In the genomic region with DNA sequence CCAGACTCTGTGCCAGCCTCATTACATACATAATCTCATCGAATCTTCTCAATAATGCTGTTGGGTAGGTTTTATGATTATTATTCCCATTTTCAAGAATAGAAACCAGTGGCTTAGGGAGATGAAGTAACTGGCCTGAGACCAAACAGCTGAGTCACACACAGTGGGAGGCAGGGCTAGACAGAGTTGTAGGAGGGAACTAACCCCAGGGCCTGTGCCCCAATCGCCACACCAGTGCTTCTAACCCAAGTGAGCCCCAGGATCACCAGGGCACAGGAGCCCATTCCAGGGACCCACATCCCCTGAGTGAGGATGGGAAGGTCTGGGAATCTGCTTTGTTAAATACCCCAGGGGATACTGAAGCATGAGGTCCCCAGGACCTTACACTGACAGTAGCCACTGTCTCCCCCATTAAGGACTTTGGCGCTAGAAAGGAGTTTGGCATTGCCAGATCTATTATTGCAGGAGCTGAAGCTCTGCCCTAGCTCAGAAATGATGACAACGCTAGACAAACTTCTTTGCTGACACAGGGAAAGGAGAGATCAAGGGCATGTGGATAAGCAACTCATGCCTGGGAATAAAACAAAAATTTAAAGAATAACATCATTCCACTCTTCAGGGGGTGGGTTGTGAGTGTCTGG, we compare ENCODE assay signal across 14 cellular contexts.
A peak's percentile ranks its signal among the peaks of the same experiment; 100 is the strongest.
DNase-seq lines count a peak whose midpoint lies in the region; ATAC-seq, FAIRE-seq and TF ChIP-seq lines count a peak whose summit lies in the region.
"Had no signal": no experiment of that assay in that cellular context is flagged by ENCODE, and none has a peak within 500 bp of the region (broad histone marks: within the 10 kb centered on the region; RNA-seq: fewer than 3 reads in every experiment).

No MANE protein-coding gene starts in this region.

- no peak overlapping the region for H3K9ac ChIP-seq in GM12878 (ENCODE audit: control insufficient read depth, insufficient read depth, low read length)

- in situ Hi-C loops in GM12878 (cut with MboI), result no loop called here

- ATAC-seq in GM12878, result peak; percentile 65
- ATAC-seq in GM21515 (IDR thresholded peaks at IDR 0.05; ENCODE audit: unreplicated experiment), result no peak
- no peak for ATAC-seq in GM21367 (IDR thresholded peaks at IDR 0.05; ENCODE audit: unreplicated experiment)
- no peak for ATAC-seq in HG02840 (IDR thresholded peaks at IDR 0.05; ENCODE audit: low FRiP score, unreplicated experiment)

- H3K36me3 ChIP-seq in GM12878 (ENCODE audit: control insufficient read depth in 2 of 2, insufficient read depth in 2 of 2, low read length in 1 of 2) (no peaks in the 10 kb centered on the region), thyroid gland (no peaks in the 10 kb centered on the region)

- POLR2A ChIA-PET in GM12878 (lab: Charles Lee), result interaction anchor here (0.8 to 3.2 kb wide), 7 partner anchors 10 to 164 kb away, joined by 3 to 18 read pairs (median 6); no protein-coding TSS in a partner anchor

- H3K4me3 ChIP-seq in GM12878 (no peak overlapping the region), thyroid gland (replicated peaks in 1 of 3) (no peak overlapping the region)

- no peak overlapping the region for H2AFZ ChIP-seq in GM12878 (ENCODE audit: control insufficient read depth, low read depth, low read length)

- 54% methylated on average over 4 of the region's 4 CpGs for WGBS in GM12878 (ENCODE audit: insufficient coverage, insufficient replicate concordance, low lambda C conversion rate, missing lambda C conversion rate)
- 79 to 80% methylated on average over 4 of the region's 4 CpGs for WGBS in thyroid gland, 2 donors

- SMC1A ChIA-PET in GM12878 (lab: Charles Lee; ENCODE audit: uncharacterized antibody, unreplicated experiment), result interaction anchor here (0.9 to 13.2 kb wide), 30 partner anchors 12 to 327 kb away, joined by 3 to 210 read pairs (median 6); partner anchors contain the start of gene PPARGC1B

- TF ChIP-seq POLR2A in GM12878 (IDR thresholded peaks at IDR 0.05; ENCODE audit: low read depth, low read length) (no peak), thyroid gland (IDR thresholded peaks at IDR 0.05) (no peak)

- no peak for TF ChIP-seq RAD21 in GM12878 (IDR thresholded peaks at IDR 0.05; ENCODE audit: insufficient read depth, low read depth, low read length)

- no peak overlapping the region for H3K4me2 ChIP-seq in GM12878 (ENCODE audit: control insufficient read depth, insufficient read depth)

- no peaks in the 10 kb centered on the region for H3K79me2 ChIP-seq in GM12878 (ENCODE audit: control insufficient read depth, insufficient read depth, low read length)

- no TSS peak for BruUV-seq in GM12878 (replicated peaks; lab: Mats Ljungman, UMichigan)

- DNase-seq in activated CD8-positive, alpha-beta memory T cell treated with anti-CD3 and anti-CD28 coated beads, Interleukin-2, amount 50 U/mL, for 48 hours, result peak; percentile 26
- no peak for DNase-seq in activated CD8-positive, alpha-beta memory T cell treated with anti-CD3 and anti-CD28 coated beads for 24 hours
- no peak for DNase-seq in GM12878 (ENCODE audit: low read depth, low spot score)
- peak; percentile 43 for DNase-seq in kidney tubule cell (ENCODE audit: low spot score)
- DNase-seq in thyroid gland, result no peak
- DNase-seq: activated CD4-positive, alpha-beta T cell treated with anti-CD3 and anti-CD28 coated beads for 4 hours; activated naive CD8-positive, alpha-beta T cell treated with anti-CD3 and anti-CD28 coated beads, Interleukin-2, amount 10 ng/mL, durations not matched to agents 7 days and 5 days; kidney; NCI-H1417 had no signal

- RAD21 ChIA-PET in GM12878 (lab: Charles Lee; ENCODE audit: unreplicated experiment), result interaction anchor here (0.8 to 6.5 kb wide), 21 partner anchors 10 to 326 kb away, joined by 3 to 91 read pairs (median 5); no protein-coding TSS in a partner anchor

- CTCF ChIA-PET in GM12878 (lab: Yijun Ruan, JAX), result interaction anchor here (0.7 to 13.8 kb wide), 44 partner anchors 9 to 324 kb away, joined by 3 to 349 read pairs (median 7); partner anchors contain the start of gene PPARGC1B

- TF ChIP-seq EP300 in GM12878 (IDR thresholded peaks at IDR 0.05; ENCODE audit: borderline replicate concordance in 1 of 2, control insufficient read depth in 1 of 2, low read depth in 2 of 2, low read length in 2 of 2), result no peak

- H3K27me3 ChIP-seq in GM12878 (replicated peaks in 1 of 2; ENCODE audit: control insufficient read depth in 2 of 2, insufficient read depth in 2 of 2, low read length in 1 of 2) (no peaks in the 10 kb centered on the region; a peak in 1 of 4 replicates), thyroid gland (no peaks in the 10 kb centered on the region)

- FAIRE-seq in GM12878 (lab: Jason Lieb, UNC), result no peak
- FAIRE-seq: A204.1, kidney, RCC 7860 had no signal

- H3K27ac ChIP-seq in GM12878 (ENCODE audit: control insufficient read depth, insufficient read depth), result no peak overlapping the region
- no peak overlapping the region for H3K27ac ChIP-seq in thyroid gland

- H3K9me3 ChIP-seq in GM12878 (replicated peaks; ENCODE audit: control insufficient read depth, insufficient read depth, low read length), result peaks cover 5% of the 10 kb centered on the region; the same call in 2 of the 3 replicates
- H3K9me3 ChIP-seq in thyroid gland, result no peaks in the 10 kb centered on the region

- no peak for TF ChIP-seq CTCF in GM12878 (IDR thresholded peaks at IDR 0.05 in 2 of 3, conservative IDR thresholded peaks at IDR 0.05 in 1 of 3; ENCODE audit: control insufficient read depth in 2 of 3, extremely low read depth in 1 of 3, insufficient read depth in 1 of 3, low read depth in 3 of 3, low read length in 3 of 3)
- no peak for TF ChIP-seq CTCF in thyroid gland (IDR thresholded peaks at IDR 0.05)

- H4K20me1 ChIP-seq in GM12878 (ENCODE audit: control insufficient read depth, insufficient read depth), result no peaks in the 10 kb centered on the region

- intact Hi-C loops in GM12878 (cut with micrococcal nuclease; ENCODE audit: unreplicated experiment), result loop anchor here (2.0 to 5.0 kb wide), 2 partner anchors 64 to 111 kb away; partner anchors contain the start of gene PPARGC1B
- intact Hi-C loops in thyroid gland (cut with DNase I), result no loop called here

- H3K4me1 ChIP-seq in GM12878 (ENCODE audit: control insufficient read depth, insufficient read depth, low read length), result no peaks in the 10 kb centered on the region
- H3K4me1 ChIP-seq in thyroid gland, result no peaks in the 10 kb centered on the region

TF ChIP-seq in GM12878, 131 proteins besides CTCF, POLR2A, EP300 and RAD21 (continues in another document):
- TF ChIP-seq NKRF (conservative IDR thresholded peaks at IDR 0.05) (no peak), PBX3 (IDR thresholded peaks at IDR 0.05; ENCODE audit: insufficient replicate concordance, low read depth, low read length) (no peak), ESRRA (IDR thresholded peaks at IDR 0.05; ENCODE audit: low read length) (no peak), MAX (IDR thresholded peaks at IDR 0.05; ENCODE audit: low read depth, low read length) (no peak), USF1 (IDR thresholded peaks at IDR 0.05; ENCODE audit: borderline replicate concordance, extremely low read length, insufficient read depth, low read depth, low read length) (no peak)
- TF ChIP-seq, protein P1, sequence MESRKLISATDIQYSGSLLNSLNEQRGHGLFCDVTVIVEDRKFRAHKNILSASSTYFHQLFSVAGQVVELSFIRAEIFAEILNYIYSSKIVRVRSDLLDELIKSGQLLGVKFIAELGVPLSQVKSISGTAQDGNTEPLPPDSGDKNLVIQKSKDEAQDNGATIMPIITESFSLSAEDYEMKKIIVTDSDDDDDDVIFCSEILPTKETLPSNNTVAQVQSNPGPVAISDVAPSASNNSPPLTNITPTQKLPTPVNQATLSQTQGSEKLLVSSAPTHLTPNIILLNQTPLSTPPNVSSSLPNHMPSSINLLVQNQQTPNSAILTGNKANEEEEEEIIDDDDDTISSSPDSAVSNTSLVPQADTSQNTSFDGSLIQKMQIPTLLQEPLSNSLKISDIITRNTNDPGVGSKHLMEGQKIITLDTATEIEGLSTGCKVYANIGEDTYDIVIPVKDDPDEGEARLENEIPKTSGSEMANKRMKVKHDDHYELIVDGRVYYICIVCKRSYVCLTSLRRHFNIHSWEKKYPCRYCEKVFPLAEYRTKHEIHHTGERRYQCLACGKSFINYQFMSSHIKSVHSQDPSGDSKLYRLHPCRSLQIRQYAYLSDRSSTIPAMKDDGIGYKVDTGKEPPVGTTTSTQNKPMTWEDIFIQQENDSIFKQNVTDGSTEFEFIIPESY (IDR thresholded peaks at IDR 0.05), result no peak

Comparison
In these comparisons a context has a peak if more than half of its experiments do, and no peak if none do; other contexts are left out.
1. DNase-seq: peak in activated CD8-positive, alpha-beta memory T cell treated with anti-CD3 and anti-CD28 coated beads, Interleukin-2, amount 50 U/mL, for 48 hours (single experiment) and kidney tubule cell (single experiment); none in activated CD8-positive, alpha-beta memory T cell treated with anti-CD3 and anti-CD28 coated beads for 24 hours (single experiment), GM12878 (single experiment) and thyroid gland (0 of 2).